ENCODE assay signal across 8 cellular contexts in the genomic region with DNA sequence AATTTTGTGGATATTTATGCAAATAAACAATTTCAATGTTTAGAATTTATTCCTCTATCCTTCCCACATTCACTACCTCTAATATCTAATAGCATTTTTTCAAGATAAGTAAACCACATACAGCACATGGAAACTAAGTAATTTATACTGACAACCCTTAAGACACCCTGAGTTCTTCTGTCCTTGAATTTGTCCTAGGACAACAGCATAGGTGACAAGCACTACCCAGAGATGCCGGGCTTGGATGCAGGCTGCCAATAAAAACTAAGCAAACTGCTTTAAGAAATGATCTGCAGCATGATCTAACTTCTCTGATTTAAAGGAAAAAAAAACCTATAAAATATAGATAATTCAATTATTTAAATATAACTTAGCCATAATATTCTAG. TPM values are rescaled to one million over a fixed set of nuclear protein-coding genes. Genes with fewer than 3 reads are reported as not detected.
DNase-seq lines count a peak whose midpoint lies in the region; ATAC-seq and TF ChIP-seq lines count a peak whose summit lies in the region.

No MANE protein-coding gene starts in this region.

- peaks cover 22% of the 10 kb centered on the region for H3K4me1 ChIP-seq in testis

- DNase-seq in T-helper 2 cell treated with Interferon-gamma antibody and Interleukin-4, amounts not matched to agents 5 μg/mL and 100 μg/mL, for 36 hours (ENCODE audit: low spot score) = no peak
- DNase-seq in T-helper 2 cell (no peak), left colon (no peak), testis (peak; percentile 18), NCI-H1417 (lab: John Stamatoyannopoulos, UW) (no peak), caudate nucleus (lab: John Stamatoyannopoulos, UW) (no peak)
- DNase-seq in activated naive CD8-positive, alpha-beta T cell treated with anti-CD3 and anti-CD28 coated beads, Interleukin-2, amount 50 U/mL, for 24 hours = no peak

- TF ChIP-seq CTCF in testis (IDR thresholded peaks at IDR 0.05) = no peak

- H3K4me1 Mint-ChIP-seq in T-helper 2 cell treated with Interferon-gamma antibody and Interleukin-4, amounts not matched to agents 5 μg/mL and 100 μg/mL, for 36 hours (ENCODE audit: low read depth) = peaks cover 37% of the 10 kb centered on the region
- H3K4me1 Mint-ChIP-seq in activated naive CD8-positive, alpha-beta T cell treated with anti-CD3 and anti-CD28 coated beads, Interleukin-2, amount 50 U/mL, for 24 hours = peaks cover 59% of the 10 kb centered on the region

- TF ChIP-seq POLR2A in testis (IDR thresholded peaks at IDR 0.05) = no peak

- no peaks in the 10 kb centered on the region for H3K9me3 Mint-ChIP-seq in T-helper 2 cell treated with Interferon-gamma antibody and Interleukin-4, amounts not matched to agents 5 μg/mL and 100 μg/mL, for 36 hours
- no peaks in the 10 kb centered on the region for H3K9me3 Mint-ChIP-seq in activated naive CD8-positive, alpha-beta T cell treated with anti-CD3 and anti-CD28 coated beads, Interleukin-2, amount 50 U/mL, for 24 hours

- H3K27ac ChIP-seq in testis (peak overlapping the region; percentile 75 to 81), caudate nucleus (ENCODE audit: low read depth, low read length) (no peak overlapping the region)

- intact Hi-C loops in left colon (cut with DNase I, micrococcal nuclease) (no loop called here), testis (cut with DNase I; ENCODE audit: low total_unique reads) (no loop called here)

- H3K36me3 Mint-ChIP-seq in T-helper 2 cell treated with Interferon-gamma antibody and Interleukin-4, amounts not matched to agents 5 μg/mL and 100 μg/mL, for 36 hours (ENCODE audit: low read depth) = peaks cover 7% of the 10 kb centered on the region
- H3K36me3 Mint-ChIP-seq in activated naive CD8-positive, alpha-beta T cell treated with anti-CD3 and anti-CD28 coated beads, Interleukin-2, amount 50 U/mL, for 24 hours (ENCODE audit: low read depth) = peaks cover 8% of the 10 kb centered on the region

- H3K9me3 ChIP-seq in testis = no peaks in the 10 kb centered on the region

- H3K27me3 Mint-ChIP-seq in T-helper 2 cell treated with Interferon-gamma antibody and Interleukin-4, amounts not matched to agents 5 μg/mL and 100 μg/mL, for 36 hours (ENCODE audit: low read depth) = no peaks in the 10 kb centered on the region
- H3K27me3 Mint-ChIP-seq in activated naive CD8-positive, alpha-beta T cell treated with anti-CD3 and anti-CD28 coated beads, Interleukin-2, amount 50 U/mL, for 24 hours = no peaks in the 10 kb centered on the region

- WGBS in testis, 2 donors = 29 to 31% methylated on average over 1 of the region's 1 CpG

- H3K4me3 Mint-ChIP-seq in T-helper 2 cell treated with Interferon-gamma antibody and Interleukin-4, amounts not matched to agents 5 μg/mL and 100 μg/mL, for 36 hours = peak overlapping the region; percentile 88
- H3K4me3 Mint-ChIP-seq in activated naive CD8-positive, alpha-beta T cell treated with anti-CD3 and anti-CD28 coated beads, Interleukin-2, amount 50 U/mL, for 24 hours = peak overlapping the region; percentile 81

- ATAC-seq in activated naive CD8-positive, alpha-beta T cell treated with anti-CD3 and anti-CD28 coated beads, Interleukin-2, amount 50 U/mL, for 24 hours = no peak
- ATAC-seq in left colon = peak; percentile 22
- ATAC-seq in activated CD4-positive, CD25-positive, alpha-beta regulatory T cell treated with anti-CD3 and anti-CD28 coated beads, Interleukin-2, amount 50 U/mL, for 24 hours = no peak

- no peaks in the 10 kb centered on the region for H3K36me3 ChIP-seq in testis (ENCODE audit: low read depth, missing control alignments)

- no peaks in the 10 kb centered on the region for H3K27me3 ChIP-seq in testis

- peak overlapping the region; percentile 26 to 41 for H3K4me3 ChIP-seq in testis

- H3K27ac Mint-ChIP-seq in T-helper 2 cell treated with Interferon-gamma antibody and Interleukin-4, amounts not matched to agents 5 μg/mL and 100 μg/mL, for 36 hours = peak overlapping the region; percentile 88
- peak overlapping the region; percentile 87 for H3K27ac Mint-ChIP-seq in activated naive CD8-positive, alpha-beta T cell treated with anti-CD3 and anti-CD28 coated beads, Interleukin-2, amount 50 U/mL, for 24 hours

RNA-seq across cellular contexts. Expression of gene NT5C3A, which starts 22.7 kb away (rescaled TPM):
- 10 to 100 TPM; 85.0 to 98.5 TPM for total RNA-seq in left colon
- 10 to 100 TPM; 19.5 to 23.8 TPM for total RNA-seq in testis
- polyA plus RNA-seq in testis (ENCODE audit: insufficient read depth, low read depth, low replicate concordance) = 18.9 TPM
